ENCODE assay signal across 2 cellular contexts in genomic region chr3:196431193-196432136, GRCh38.
TF ChIP-seq lines count a peak whose summit lies in the region.

No MANE protein-coding gene starts in this region.

TF ChIP-seq in HEK293, 187 proteins besides CTCF, POLR2A, EP300 and RAD21 (continued from another document and continues in another):
- TF ChIP-seq ZNF792 (tag by site-specific recombination; IDR thresholded peaks at IDR 0.05) (no peak), ZNF26 (tag by site-specific recombination; IDR thresholded peaks at IDR 0.05) (no peak), ZNF701 (tag by site-specific recombination; IDR thresholded peaks at IDR 0.05) (no peak), ZNF626 (tag by site-specific recombination; IDR thresholded peaks at IDR 0.05) (no peak), ZNF335 (tag by site-specific recombination; conservative IDR thresholded peaks at IDR 0.05) (peak; percentile 26; the same call in 1 of the 2 replicates), ZNF555 (tag by site-specific recombination; conservative IDR thresholded peaks at IDR 0.05) (no peak), ZNF558 (tag by site-specific recombination; IDR thresholded peaks at IDR 0.05) (no peak), SCRT2 (tag by site-specific recombination; IDR thresholded peaks at IDR 0.05) (no peak), BCL11B (tag by site-specific recombination; IDR thresholded peaks at IDR 0.05; ENCODE audit: low read depth) (no peak), ZNF837 (tag by site-specific recombination; IDR thresholded peaks at IDR 0.05) (no peak), ZNF157 (tag by site-specific recombination; IDR thresholded peaks at IDR 0.05) (no peak), ZNF211 (tag by site-specific recombination; IDR thresholded peaks at IDR 0.05; ENCODE audit: low read depth) (no peak), SP7 (tag by site-specific recombination; IDR thresholded peaks at IDR 0.05) (0 out of 2 replicates have a peak, but pooled peaks have one; percentile 18), KLF17 (tag by site-specific recombination; IDR thresholded peaks at IDR 0.05) (0 out of 2 replicates have a peak, but pooled peaks have one; percentile 13), KLF7 (tag by site-specific recombination; IDR thresholded peaks at IDR 0.05; ENCODE audit: borderline replicate concordance) (no peak), ZFHX2 (tag by site-specific recombination; conservative IDR thresholded peaks at IDR 0.05) (peak; percentile 93), ZNF416 (tag by site-specific recombination; IDR thresholded peaks at IDR 0.05) (no peak), ZIC2 (tag by site-specific recombination; IDR thresholded peaks at IDR 0.05) (peak; percentile 34), ZNF571 (tag by site-specific recombination; IDR thresholded peaks at IDR 0.05) (no peak), GLIS1 (tag by site-specific recombination; IDR thresholded peaks at IDR 0.05) (no peak; the same call in 1 of the 2 replicates), ZNF449 (tag by site-specific recombination; IDR thresholded peaks at IDR 0.05) (no peak), SETDB1 (IDR thresholded peaks at IDR 0.05; ENCODE audit: insufficient read length, low read length) (no peak), ZNF501 (tag by site-specific recombination; IDR thresholded peaks at IDR 0.05) (no peak), ZNF398 (tag by site-specific recombination; IDR thresholded peaks at IDR 0.05) (peak; percentile 66), ZFP3 (tag by site-specific recombination; IDR thresholded peaks at IDR 0.05; ENCODE audit: low read depth) (no peak), ZNF114 (tag by site-specific recombination; IDR thresholded peaks at IDR 0.05) (no peak), ZEB2 (tag by site-specific recombination; IDR thresholded peaks at IDR 0.05) (no peak), ZNF664 (tag by site-specific recombination; IDR thresholded peaks at IDR 0.05) (no peak), ZNF2 (tag by site-specific recombination; IDR thresholded peaks at IDR 0.05) (no peak), ZNF785 (tag by site-specific recombination; IDR thresholded peaks at IDR 0.05) (no peak), ZNF24 (tag by site-specific recombination; IDR thresholded peaks at IDR 0.05) (no peak), ZNF10 (tag by site-specific recombination; IDR thresholded peaks at IDR 0.05) (no peak)

TF ChIP-seq in HepG2, 621 proteins besides CTCF, POLR2A, EP300 and RAD21 (continued from another document and continues in another):
- TF ChIP-seq ARID4A (CRISPR knock-in tag; IDR thresholded peaks at IDR 0.05; ENCODE audit: borderline replicate concordance) (peak; percentile 30; the same call in 1 of the 2 replicates), IKZF4 (CRISPR knock-in tag; IDR thresholded peaks at IDR 0.05; ENCODE audit: borderline replicate concordance, low read depth, not compliant biosample characterization) (peak; percentile 19), NR0B2 (CRISPR knock-in tag; IDR thresholded peaks at IDR 0.05) (peak; percentile 75; the same call in 1 of the 2 replicates), PRDM10 (CRISPR knock-in tag; IDR thresholded peaks at IDR 0.05; ENCODE audit: low read depth) (no peak), DPF2 (CRISPR knock-in tag; IDR thresholded peaks at IDR 0.05; ENCODE audit: borderline replicate concordance, low read depth) (no peak), ATF3 (CRISPR knock-in tag; IDR thresholded peaks at IDR 0.05) (no peak), SNAPC4 (CRISPR knock-in tag; IDR thresholded peaks at IDR 0.05) (peak; percentile 56), PAWR (CRISPR knock-in tag; IDR thresholded peaks at IDR 0.05; ENCODE audit: borderline replicate concordance) (no peak), AHR (CRISPR knock-in tag; IDR thresholded peaks at IDR 0.05) (0 out of 2 replicates have a peak, but pooled peaks have one; percentile 26), ZEB1 (IDR thresholded peaks at IDR 0.05; ENCODE audit: insufficient replicate concordance, low read depth) (peak; percentile 25), ZNF569 (CRISPR knock-in tag; IDR thresholded peaks at IDR 0.05; ENCODE audit: borderline replicate concordance) (no peak), MATR3 (CRISPR knock-in tag; IDR thresholded peaks at IDR 0.05) (no peak), STAT6 (CRISPR knock-in tag; IDR thresholded peaks at IDR 0.05; ENCODE audit: borderline replicate concordance) (no peak), ZMYM3 (CRISPR knock-in tag; IDR thresholded peaks at IDR 0.05) (no peak), ZNF678 (CRISPR knock-in tag; IDR thresholded peaks at IDR 0.05) (0 out of 2 replicates have a peak, but pooled peaks have one; percentile 13), ZFY (CRISPR knock-in tag; IDR thresholded peaks at IDR 0.05) (peak; percentile 90), HMGXB4 (CRISPR knock-in tag; IDR thresholded peaks at IDR 0.05; ENCODE audit: borderline replicate concordance in 1 of 2, low read depth in 1 of 2) (peak in 1 of 2 experiments; percentile 80; a peak in 3 of 4 replicates), GLI4 (CRISPR knock-in tag; IDR thresholded peaks at IDR 0.05; ENCODE audit: borderline replicate concordance) (no peak), ZNF225 (CRISPR knock-in tag; IDR thresholded peaks at IDR 0.05) (peak; percentile 58; the same call in 1 of the 2 replicates), ZFX (CRISPR knock-in tag; IDR thresholded peaks at IDR 0.05; ENCODE audit: low read depth) (peak; percentile 93)
